ENCODE assay signal across 8 cellular contexts in the genomic region with DNA sequence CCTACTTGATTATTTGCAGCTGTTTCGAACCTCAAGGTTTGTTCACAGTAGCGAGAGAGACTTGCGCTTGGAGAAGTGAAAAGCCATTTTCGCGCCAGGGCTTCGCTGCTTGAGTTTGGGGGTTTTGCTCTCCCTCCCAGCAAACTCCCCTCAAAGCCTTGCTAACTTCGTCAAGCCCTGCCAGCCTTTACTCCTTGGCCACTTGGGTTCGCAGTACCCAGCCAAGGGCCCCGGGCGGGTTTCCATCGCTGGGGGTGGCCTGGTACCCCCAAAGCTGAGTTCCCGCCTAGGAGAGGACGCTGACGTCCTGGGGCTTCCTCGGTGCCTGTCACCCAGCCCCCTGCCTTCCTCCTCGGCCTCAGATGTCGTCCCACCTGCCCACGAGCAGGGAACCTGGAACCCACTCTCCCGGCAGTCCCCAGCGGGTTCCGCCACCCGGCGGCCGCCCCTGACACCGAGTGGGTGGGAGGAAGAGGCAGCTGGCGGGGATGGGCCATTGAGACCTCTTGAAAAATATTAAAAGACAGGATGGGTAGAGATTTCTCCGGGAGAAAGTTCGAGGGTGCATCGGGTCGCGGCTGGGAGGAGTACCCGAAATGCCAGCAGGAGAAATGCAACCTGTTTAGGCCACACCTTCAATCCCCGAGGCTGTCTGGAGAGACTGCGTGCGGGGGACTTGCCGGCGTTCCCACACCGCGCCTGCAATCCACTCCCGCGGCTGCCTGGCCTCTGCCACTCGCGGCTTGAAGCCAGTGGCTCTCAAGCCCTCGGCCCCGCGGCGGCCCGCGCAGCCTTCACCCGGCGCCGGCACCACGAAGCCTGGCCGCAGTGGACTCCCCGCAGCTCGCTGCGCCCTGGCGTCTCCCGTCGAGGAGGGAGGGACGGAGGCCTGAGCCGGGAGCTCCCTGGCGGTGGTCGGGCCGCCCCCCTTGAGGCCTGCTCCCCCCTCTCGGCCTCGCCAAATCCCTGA. TPM values are rescaled to one million over a fixed set of nuclear protein-coding genes. Genes with fewer than 3 reads are reported as not detected.
DNase-seq lines count a peak whose midpoint lies in the region; ATAC-seq and TF ChIP-seq lines count a peak whose summit lies in the region.

No MANE protein-coding gene starts in this region.

- intact Hi-C loops in right cardiac atrium (cut with DNase I): loop anchor here in 3 of 4 donors (10.0 kb wide), 5 partner anchors 157 to 1037 kb away; no protein-coding TSS in a partner anchor
- intact Hi-C loops in activated naive CD4-positive, alpha-beta T cell treated with anti-CD3 and anti-CD28 coated beads for 36 hours (cut with micrococcal nuclease): no loop called here

- H3K27ac ChIP-seq in right cardiac atrium (ENCODE audit: low read length): peak overlapping the region; percentile 91
- peak overlapping the region; percentile 95 for H3K27ac ChIP-seq in rectal smooth muscle tissue (ENCODE audit: low read depth, low read length)

- H3K9me3 Mint-ChIP-seq in activated naive CD4-positive, alpha-beta T cell treated with anti-CD3 and anti-CD28 coated beads for 36 hours: no peaks in the 10 kb centered on the region
- H3K9me3 Mint-ChIP-seq in activated CD8-positive, alpha-beta T cell treated with anti-CD3 and anti-CD28 coated beads, Interleukin-2, amount 10 ng/mL, durations not matched to agents 7 days and 5 days (ENCODE audit: insufficient read depth): no peaks in the 10 kb centered on the region

- H3K9ac ChIP-seq in rectal smooth muscle tissue (ENCODE audit: low read length): no peak overlapping the region

- DNase-seq in EL (peak; percentile 53), astrocyte of the cerebellum (ENCODE audit: low read depth) (no peak), right cardiac atrium (peak; percentile 51 to 82 (median 79)), LoVo (ENCODE audit: low spot score) (no peak)
- DNase-seq in activated naive CD4-positive, alpha-beta T cell treated with anti-CD3 and anti-CD28 coated beads for 36 hours: no peak
- no peak for DNase-seq in activated CD8-positive, alpha-beta T cell treated with anti-CD3 and anti-CD28 coated beads, Interleukin-2, amount 10 ng/mL, durations not matched to agents 7 days and 5 days

- peaks cover 60% of the 10 kb centered on the region for H3K27me3 Mint-ChIP-seq in activated naive CD4-positive, alpha-beta T cell treated with anti-CD3 and anti-CD28 coated beads for 36 hours (ENCODE audit: low read depth)
- peaks cover 60% of the 10 kb centered on the region for H3K27me3 Mint-ChIP-seq in activated CD8-positive, alpha-beta T cell treated with anti-CD3 and anti-CD28 coated beads, Interleukin-2, amount 10 ng/mL, durations not matched to agents 7 days and 5 days (ENCODE audit: low read depth)

- ATAC-seq in right cardiac atrium (peak; percentile 57 to 63), HG03469 (IDR thresholded peaks at IDR 0.05; ENCODE audit: unreplicated experiment) (no peak)
- ATAC-seq in activated CD8-positive, alpha-beta T cell treated with anti-CD3 and anti-CD28 coated beads, Interleukin-2, amount 10 ng/mL, durations not matched to agents 7 days and 5 days: no peak

- no peak overlapping the region for H3K27ac Mint-ChIP-seq in activated naive CD4-positive, alpha-beta T cell treated with anti-CD3 and anti-CD28 coated beads for 36 hours
- H3K27ac Mint-ChIP-seq in activated CD8-positive, alpha-beta T cell treated with anti-CD3 and anti-CD28 coated beads, Interleukin-2, amount 10 ng/mL, durations not matched to agents 7 days and 5 days: no peak overlapping the region

- WGBS in right cardiac atrium: 2% methylated on average over 67 of the region's 67 CpGs

- peak; percentile 10 for TF ChIP-seq CTCF in astrocyte of the cerebellum (IDR thresholded peaks at IDR 0.05; ENCODE audit: low read depth, low read length, missing control alignments)

- no peak overlapping the region for H3K4me3 Mint-ChIP-seq in activated naive CD4-positive, alpha-beta T cell treated with anti-CD3 and anti-CD28 coated beads for 36 hours
- no peak overlapping the region for H3K4me3 Mint-ChIP-seq in activated CD8-positive, alpha-beta T cell treated with anti-CD3 and anti-CD28 coated beads, Interleukin-2, amount 10 ng/mL, durations not matched to agents 7 days and 5 days

- H3K36me3 Mint-ChIP-seq in activated naive CD4-positive, alpha-beta T cell treated with anti-CD3 and anti-CD28 coated beads for 36 hours (ENCODE audit: low read depth): no peaks in the 10 kb centered on the region
- no peaks in the 10 kb centered on the region for H3K36me3 Mint-ChIP-seq in activated CD8-positive, alpha-beta T cell treated with anti-CD3 and anti-CD28 coated beads, Interleukin-2, amount 10 ng/mL, durations not matched to agents 7 days and 5 days (ENCODE audit: low read depth)

- H3K27me3 ChIP-seq in right cardiac atrium (ENCODE audit: control insufficient read depth, insufficient read depth) (no peaks in the 10 kb centered on the region), rectal smooth muscle tissue (ENCODE audit: control insufficient read depth, insufficient read depth, low read length) (no peaks in the 10 kb centered on the region)

- no peaks in the 10 kb centered on the region for H3K36me3 ChIP-seq in rectal smooth muscle tissue (ENCODE audit: control insufficient read depth, insufficient read depth, low read length)

- in situ Hi-C loops in astrocyte of the cerebellum (cut with HindIII; ENCODE audit: low sequenced_read_pairs): loop anchor here (10.0 kb wide), 1 partner anchor 1057 kb away; no protein-coding TSS in a partner anchor

- CTCF ChIA-PET in activated naive CD4-positive, alpha-beta T cell treated with anti-CD3 and anti-CD28 coated beads for 36 hours (lab: Charles Lee): interaction anchor here (0.7 kb wide), 1 partner anchor 36 kb away, joined by 3 read pairs; no protein-coding TSS in a partner anchor
- CTCF ChIA-PET in activated CD8-positive, alpha-beta T cell treated with anti-CD3 and anti-CD28 coated beads, Interleukin-2, amount 10 ng/mL, durations not matched to agents 7 days and 5 days (lab: Charles Lee): no interaction called here

- no peaks in the 10 kb centered on the region for H3K9me3 ChIP-seq in right cardiac atrium (ENCODE audit: control insufficient read depth, low read length)

- POLR2A ChIA-PET in activated CD8-positive, alpha-beta T cell treated with anti-CD3 and anti-CD28 coated beads, Interleukin-2, amount 10 ng/mL, durations not matched to agents 7 days and 5 days (lab: Charles Lee): no interaction called here

- peak overlapping the region; percentile 36 for H3K4me3 ChIP-seq in astrocyte of the cerebellum (ENCODE audit: low read depth, low read length)
- H3K4me3 ChIP-seq in right cardiac atrium (ENCODE audit: low read length): peak overlapping the region; percentile 68
- peak overlapping the region; percentile 52 for H3K4me3 ChIP-seq in rectal smooth muscle tissue (ENCODE audit: low read length)

- H3K4me1 Mint-ChIP-seq in activated naive CD4-positive, alpha-beta T cell treated with anti-CD3 and anti-CD28 coated beads for 36 hours (ENCODE audit: low read depth): peaks cover 4% of the 10 kb centered on the region
- H3K4me1 Mint-ChIP-seq in activated CD8-positive, alpha-beta T cell treated with anti-CD3 and anti-CD28 coated beads, Interleukin-2, amount 10 ng/mL, durations not matched to agents 7 days and 5 days (ENCODE audit: low read depth): no peaks in the 10 kb centered on the region

- peaks cover 3% of the 10 kb centered on the region for H3K4me1 ChIP-seq in right cardiac atrium (ENCODE audit: control insufficient read depth, insufficient read depth, low read length)
- H3K4me1 ChIP-seq in rectal smooth muscle tissue (ENCODE audit: control insufficient read depth, insufficient read depth, low read length): peaks cover 18% of the 10 kb centered on the region

RNA-seq across cellular contexts. Expression of gene NR2F2, which starts 8.8 kb away (rescaled TPM):
- 10 to 100 TPM; 44.3 to 68.6 (median 54.8) TPM for total RNA-seq in right cardiac atrium
- polyA plus RNA-seq in right cardiac atrium: 43.0 TPM
- not detected for total RNA-seq in activated naive CD4-positive, alpha-beta T cell treated with anti-CD3 and anti-CD28 coated beads for 36 hours
- total RNA-seq in activated CD8-positive, alpha-beta T cell treated with anti-CD3 and anti-CD28 coated beads, Interleukin-2, amount 10 ng/mL, durations not matched to agents 7 days and 5 days: not detected

Comparison
In these comparisons a context has a peak if more than half of its experiments do, and no peak if none do; other contexts are left out.
1. DNase-seq: peak in EL (single experiment) and right cardiac atrium (3 of 3); none in astrocyte of the cerebellum (single experiment), LoVo (single experiment), activated naive CD4-positive, alpha-beta T cell treated with anti-CD3 and anti-CD28 coated beads for 36 hours (single experiment) and activated CD8-positive, alpha-beta T cell treated with anti-CD3 and anti-CD28 coated beads, Interleukin-2, amount 10 ng/mL, durations not matched to agents 7 days and 5 days (single experiment).
2. ATAC-seq: peak in right cardiac atrium (2 of 2); none in HG03469 (single experiment) and activated CD8-positive, alpha-beta T cell treated with anti-CD3 and anti-CD28 coated beads, Interleukin-2, amount 10 ng/mL, durations not matched to agents 7 days and 5 days (single experiment).
3. RNA of gene NR2F2, which starts 8.8 kb away (total RNA-seq): 44.3 to 68.6 TPM in right cardiac atrium; not detected in activated naive CD4-positive, alpha-beta T cell treated with anti-CD3 and anti-CD28 coated beads for 36 hours and not detected in activated CD8-positive, alpha-beta T cell treated with anti-CD3 and anti-CD28 coated beads, Interleukin-2, amount 10 ng/mL, durations not matched to agents 7 days and 5 days; every median in the first group is over 10 times any median in the second.
4. Peak in every context shown above with its lines, with median percentiles within 50 percentile points of each other: H3K4me3 ChIP-seq.